8 cellular contexts compared by ENCODE assay signal in the genomic region with DNA sequence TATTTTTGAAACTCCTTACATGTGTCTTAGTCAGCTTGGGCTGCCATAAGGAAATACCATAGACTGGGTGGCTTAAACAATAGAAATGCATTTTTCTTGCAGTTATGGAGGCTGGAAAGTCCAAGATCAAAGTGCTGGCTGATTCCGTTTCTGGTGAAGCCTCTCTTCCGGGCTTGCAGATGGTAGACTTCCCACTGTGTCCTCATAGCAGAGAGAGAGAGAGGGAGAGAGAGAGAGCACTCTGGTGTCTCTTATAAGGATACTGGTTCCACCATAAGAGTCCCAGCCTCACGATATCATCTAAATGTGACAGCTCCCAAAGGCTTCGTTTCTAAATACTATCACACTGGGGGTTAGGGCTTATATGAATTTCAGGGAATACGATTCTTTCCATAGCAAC. TPM values are rescaled to one million over a fixed set of nuclear protein-coding genes. Genes with fewer than 3 reads are reported as not detected.
A peak's percentile ranks its signal among the peaks of the same experiment; 100 is the strongest.
DNase-seq lines count a peak whose midpoint lies in the region; ATAC-seq, FAIRE-seq and TF ChIP-seq lines count a peak whose summit lies in the region.

No MANE protein-coding gene starts in this region.

- FAIRE-seq in H54 (lab: Jason Lieb, UNC) = no peak

- peak; percentile 31 for ATAC-seq in GM19438 (IDR thresholded peaks at IDR 0.05; ENCODE audit: low read depth, unreplicated experiment)
- ATAC-seq in central memory CD8-positive, alpha-beta T cell (replicated peaks; ENCODE audit: extremely low read depth, poor library complexity, severe bottlenecking) = peak; percentile 27

- H3K27me3 ChIP-seq in MM.1S (replicated peaks; ENCODE audit: insufficient read depth, low read length) = no peaks in the 10 kb centered on the region
- no peaks in the 10 kb centered on the region for H3K27me3 ChIP-seq in WERI-Rb-1 (ENCODE audit: insufficient read depth, low read depth, severe bottlenecking)

- peak overlapping the region; percentile 52 for H2AFZ ChIP-seq in MM.1S (ENCODE audit: low read length)

- H3K9ac ChIP-seq in MM.1S (ENCODE audit: low read length) = peak overlapping the region; percentile 23; the same call in 1 of the 2 replicates

- no peaks in the 10 kb centered on the region for H3K79me2 ChIP-seq in MM.1S (ENCODE audit: low read length)

- peak overlapping the region; percentile 50 for H3K4me2 ChIP-seq in MM.1S (ENCODE audit: low read depth, low read length)

- no peaks in the 10 kb centered on the region for H3K9me3 ChIP-seq in MM.1S (replicated peaks; ENCODE audit: insufficient read depth, low read length)
- no peaks in the 10 kb centered on the region for H3K9me3 ChIP-seq in WERI-Rb-1 (ENCODE audit: severe bottlenecking)

- H3K4me1 ChIP-seq in MM.1S (ENCODE audit: low read length) = peaks cover 12% of the 10 kb centered on the region

- H3K27me3 Mint-ChIP-seq in central memory CD8-positive, alpha-beta T cell = peaks cover 8% of the 10 kb centered on the region
- H3K27me3 Mint-ChIP-seq in chondrocyte (ENCODE audit: low read depth) = no peaks in the 10 kb centered on the region

- no peaks in the 10 kb centered on the region for H3K36me3 Mint-ChIP-seq in central memory CD8-positive, alpha-beta T cell (ENCODE audit: insufficient read depth)
- no peaks in the 10 kb centered on the region for H3K36me3 Mint-ChIP-seq in chondrocyte (ENCODE audit: low read depth)

- DNase-seq in MM.1S = peak; percentile 33
- no peak for DNase-seq in central memory CD8-positive, alpha-beta T cell (ENCODE audit: low spot score in 2 of 2)
- DNase-seq in WERI-Rb-1 = no peak
- no peak for DNase-seq in chondrocyte (ENCODE audit: low spot score)
- DNase-seq in H54 (ENCODE audit: insufficient read length, low spot score) = no peak
- DNase-seq in SIG-M5 (lab: John Stamatoyannopoulos, UW) = no peak

- H3K9me3 Mint-ChIP-seq in central memory CD8-positive, alpha-beta T cell = no peaks in the 10 kb centered on the region
- H3K9me3 Mint-ChIP-seq in chondrocyte (ENCODE audit: low read depth) = no peaks in the 10 kb centered on the region

- H3K27ac ChIP-seq in MM.1S (ENCODE audit: low read length) (no peak overlapping the region), skin epidermis (peak overlapping the region in 3 of 21 experiments; percentile 2 to 42 (median 29)), WERI-Rb-1 (no peak overlapping the region)

- peak overlapping the region; percentile 89 for H3K4me3 Mint-ChIP-seq in central memory CD8-positive, alpha-beta T cell
- H3K4me3 Mint-ChIP-seq in chondrocyte (ENCODE audit: unreplicated experiment) = no peak overlapping the region

- peak overlapping the region; percentile 80 for H3K27ac Mint-ChIP-seq in central memory CD8-positive, alpha-beta T cell (ENCODE audit: low read depth)
- H3K27ac Mint-ChIP-seq in chondrocyte (ENCODE audit: unreplicated experiment) = no peak overlapping the region

- H3K4me3 ChIP-seq in MM.1S (ENCODE audit: low read length) = peak overlapping the region; percentile 64
- H3K4me3 ChIP-seq in skin epidermis = peak overlapping the region; percentile 29 to 43 (median 31)
- H3K4me3 ChIP-seq in WERI-Rb-1 (ENCODE audit: low read depth, low read length) = no peak overlapping the region

- H3K9me2 ChIP-seq in MM.1S (replicated peaks; ENCODE audit: insufficient read depth, low read length) = no peaks in the 10 kb centered on the region

- peaks cover 7% of the 10 kb centered on the region; the same call in 1 of the 2 replicates for H3F3A ChIP-seq in MM.1S (ENCODE audit: insufficient read depth, low read length)

- H4K20me1 ChIP-seq in MM.1S (ENCODE audit: insufficient read depth, low read length) = no peaks in the 10 kb centered on the region

- H3K36me3 ChIP-seq in MM.1S (replicated peaks; ENCODE audit: insufficient read depth, low read length) (no peaks in the 10 kb centered on the region), WERI-Rb-1 (no peaks in the 10 kb centered on the region)

- no peak for TF ChIP-seq POLR2A in H54 (IDR thresholded peaks at IDR 0.05; ENCODE audit: low read depth, low read length)

- peaks cover 9% of the 10 kb centered on the region for H3K4me1 Mint-ChIP-seq in central memory CD8-positive, alpha-beta T cell
- H3K4me1 Mint-ChIP-seq in chondrocyte (ENCODE audit: low read depth) = peaks cover 3% of the 10 kb centered on the region

- TF ChIP-seq CTCF in MM.1S (IDR thresholded peaks at IDR 0.05; ENCODE audit: low read length) (no peak), WERI-Rb-1 (IDR thresholded peaks at IDR 0.05; ENCODE audit: low read depth, low read length) (no peak), chondrocyte (IDR thresholded peaks at IDR 0.05) (no peak)

RNA-seq across cellular contexts. Expression of a gene that starts 39.7 kb away (rescaled TPM):
- total RNA-seq in chondrocyte = 0.63 to 2.2 TPM (median 0.72 TPM) in 3 replicates
